ENCODE assay signal across 27 cellular contexts in genomic region chrX:1815456-1816175, GRCh38.
"Had no signal": no experiment of that assay in that cellular context is flagged by ENCODE, and none has a peak within 500 bp of the region (broad histone marks: within the 10 kb centered on the region; RNA-seq: fewer than 3 reads in every experiment).

No MANE protein-coding gene starts in this region.

- H3K4me1 Mint-ChIP-seq: natural killer cell; stimulated activated effector memory CD8-positive, alpha-beta T cell treated with anti-CD3 and anti-CD28 coated beads, Interleukin-12 subunit alpha, Interleukin-12 subunit beta, amount 100 ng/mL, for 72 hours; stimulated activated naive CD8-positive, alpha-beta T cell treated with anti-CD3 and anti-CD28 coated beads, Interleukin-15, amount 100 ng/mL, for 72 hours had no signal

- H3K27ac Mint-ChIP-seq: naive thymus-derived CD4-positive, alpha-beta T cell; natural killer cell; neural progenitor cell; progenitor cell of endocrine pancreas; stimulated activated effector memory CD8-positive, alpha-beta T cell treated with anti-CD3 and anti-CD28 coated beads, Interleukin-12 subunit alpha, Interleukin-12 subunit beta, amount 100 ng/mL, for 72 hours; stimulated activated naive CD8-positive, alpha-beta T cell treated with anti-CD3 and anti-CD28 coated beads, Interleukin-15, amount 100 ng/mL, for 72 hours had no signal

- DNase-seq: naive thymus-derived CD4-positive, alpha-beta T cell; natural killer cell; occipital lobe; pancreas; psoas muscle; right cardiac atrium; right lobe of liver; sigmoid colon; small intestine; stimulated activated CD4-positive, alpha-beta T cell treated with anti-CD3 and anti-CD28 coated beads, Interleukin-15, amount 100 ng/mL, for 24 hours; stimulated activated CD4-positive, alpha-beta T cell treated with anti-CD3 and anti-CD28 coated beads, Interleukin-2, amount 100 ng/mL, for 24 hours; stimulated activated CD4-positive, alpha-beta T cell treated with anti-CD3 and anti-CD28 coated beads, Interleukin-2, amount 100 ng/mL, for 48 hours; stimulated activated CD4-positive, alpha-beta T cell treated with anti-CD3 and anti-CD28 coated beads, Interleukin-4, amount 100 ng/mL, for 24 hours; stimulated activated naive CD4-positive, alpha-beta T cell; stimulated activated naive CD8-positive, alpha-beta T cell treated with anti-CD3 and anti-CD28 coated beads, Interleukin-15, amount 100 ng/mL, for 72 hours; stimulated activated naive CD8-positive, alpha-beta T cell treated with anti-CD3 and anti-CD28 coated beads, Interleukin-15, Interleukin-2, amounts not matched to agents 100 U/mL and 50 U/mL, for 24 hours; substantia nigra; testis; tibial artery; transverse colon had no signal

- H3K9me3 Mint-ChIP-seq: natural killer cell; stimulated activated effector memory CD8-positive, alpha-beta T cell treated with anti-CD3 and anti-CD28 coated beads, Interleukin-12 subunit alpha, Interleukin-12 subunit beta, amount 100 ng/mL, for 72 hours had no signal

- H3K27me3 Mint-ChIP-seq: progenitor cell of endocrine pancreas; stimulated activated naive CD8-positive, alpha-beta T cell treated with anti-CD3 and anti-CD28 coated beads, Interleukin-15, amount 100 ng/mL, for 72 hours had no signal

- H3K4me2 ChIP-seq: neural progenitor cell had no signal

- ATAC-seq: naive thymus-derived CD4-positive, alpha-beta T cell; natural killer cell; pancreas; psoas muscle; right cardiac atrium; right lobe of liver; stimulated activated effector memory CD8-positive, alpha-beta T cell treated with anti-CD3 and anti-CD28 coated beads, Interleukin-12 subunit alpha, Interleukin-12 subunit beta, amount 100 ng/mL, for 72 hours; stimulated activated naive CD8-positive, alpha-beta T cell treated with anti-CD3 and anti-CD28 coated beads, Interleukin-15, amount 100 ng/mL, for 72 hours; stimulated activated naive CD8-positive, alpha-beta T cell treated with anti-CD3 and anti-CD28 coated beads, Interleukin-15, Interleukin-2, amounts not matched to agents 100 U/mL and 50 U/mL, for 24 hours had no signal

- H3K27ac ChIP-seq: neural progenitor cell, pancreas, psoas muscle, right lobe of liver, sigmoid colon, suprapubic skin, testis, tibial artery, transverse colon, upper lobe of left lung, vagina had no signal

- H3K4me3 Mint-ChIP-seq: naive thymus-derived CD4-positive, alpha-beta T cell; natural killer cell; nephron; neural progenitor cell; stimulated activated effector memory CD8-positive, alpha-beta T cell treated with anti-CD3 and anti-CD28 coated beads, Interleukin-12 subunit alpha, Interleukin-12 subunit beta, amount 100 ng/mL, for 72 hours; stimulated activated naive CD8-positive, alpha-beta T cell treated with anti-CD3 and anti-CD28 coated beads, Interleukin-15, amount 100 ng/mL, for 72 hours had no signal

- H3K36me3 Mint-ChIP-seq: natural killer cell; stimulated activated effector memory CD8-positive, alpha-beta T cell treated with anti-CD3 and anti-CD28 coated beads, Interleukin-12 subunit alpha, Interleukin-12 subunit beta, amount 100 ng/mL, for 72 hours had no signal

- H3K4me1 ChIP-seq: neural progenitor cell, pancreas, psoas muscle, right lobe of liver, sigmoid colon, suprapubic skin, testis, tibial artery, transverse colon, upper lobe of left lung, vagina had no signal

- H3K9me3 ChIP-seq: pancreas, psoas muscle, right lobe of liver, sigmoid colon, suprapubic skin, testis, tibial artery, transverse colon, upper lobe of left lung, vagina had no signal

- H3K27me3 ChIP-seq: neural progenitor cell, pancreas, right lobe of liver, sigmoid colon, suprapubic skin, testis, tibial artery, transverse colon, upper lobe of left lung, vagina had no signal

- H3K36me3 ChIP-seq: neural progenitor cell, pancreas, right lobe of liver, sigmoid colon, suprapubic skin, tibial artery, transverse colon, upper lobe of left lung, vagina had no signal

- H2AFZ ChIP-seq: neural progenitor cell had no signal

- H3K4me3 ChIP-seq: neural progenitor cell, pancreas, psoas muscle, right lobe of liver, sigmoid colon, suprapubic skin, testis, tibial artery, transverse colon, upper lobe of left lung, vagina had no signal
